10 cellular contexts compared by ENCODE assay signal in genomic region chr2:195021704-195022513, GRCh38.
DNase-seq lines count a peak whose midpoint lies in the region; ATAC-seq and TF ChIP-seq lines count a peak whose summit lies in the region.
"Had no signal": no experiment of that assay in that cellular context is flagged by ENCODE, and none has a peak within 500 bp of the region (broad histone marks: within the 10 kb centered on the region; RNA-seq: fewer than 3 reads in every experiment).

No MANE protein-coding gene starts in this region.

- no peak overlapping the region for H3K27ac ChIP-seq in sigmoid colon

- 55 to 69% methylated on average over 3 of the region's 3 CpGs for WGBS in sigmoid colon, 2 donors

- intact Hi-C loops in sigmoid colon (cut with DNase I) = no loop called here

- DNase-seq in fibroblast of mammary gland (ENCODE audit: low read depth) (peak; percentile 15), sigmoid colon (no peak), NK-92 (lab: John Stamatoyannopoulos, UW; ENCODE audit: unreplicated experiment) (no peak), NCI-H1417 treated with DMSO at 0.1 percent for 48 hours (lab: John Stamatoyannopoulos, UW) (no peak), NCI-H1930 (lab: John Stamatoyannopoulos, UW) (no peak)
- DNase-seq: activated naive CD4-positive, alpha-beta T cell treated with anti-CD3 and anti-CD28 coated beads, Interleukin-2, amount 50 U/mL, for 16 hours; DMS153 had no signal

- peaks cover 0 to 22% (median 6%) of the 10 kb centered on the region in 4 donors for H3K4me1 ChIP-seq in sigmoid colon

- no peak for TF ChIP-seq CTCF in fibroblast of mammary gland (conservative IDR thresholded peaks at IDR 0.05; ENCODE audit: control insufficient read depth, insufficient read depth, low read depth, low read length)
- no peak for TF ChIP-seq CTCF in sigmoid colon (IDR thresholded peaks at IDR 0.05)

- ATAC-seq in GM18870 (IDR thresholded peaks at IDR 0.05; ENCODE audit: unreplicated experiment) = peak; percentile 88
- ATAC-seq in GM21576 (IDR thresholded peaks at IDR 0.05; ENCODE audit: unreplicated experiment) = peak; percentile 73
- ATAC-seq in HG03175 (IDR thresholded peaks at IDR 0.05; ENCODE audit: unreplicated experiment) = peak; percentile 83

- H3K9me3 ChIP-seq in sigmoid colon = no peaks in the 10 kb centered on the region

- no peaks in the 10 kb centered on the region for H3K36me3 ChIP-seq in sigmoid colon

- no peak for TF ChIP-seq EP300 in sigmoid colon (IDR thresholded peaks at IDR 0.05)

- H3K4me3 ChIP-seq in fibroblast of mammary gland (ENCODE audit: control insufficient read depth, low read depth, low read length) (no peak overlapping the region), sigmoid colon (no peak overlapping the region)

- no peaks in the 10 kb centered on the region for H3K27me3 ChIP-seq in sigmoid colon

- no peak for TF ChIP-seq POLR2A in sigmoid colon (IDR thresholded peaks at IDR 0.05)
